Comparison of ENCODE assay signal across 18 cellular contexts in genomic region chr7:43460733-43461348, GRCh38.
"Had no signal": no experiment of that assay in that cellular context is flagged by ENCODE, and none has a peak within 500 bp of the region (broad histone marks: within the 10 kb centered on the region; RNA-seq: fewer than 3 reads in every experiment).

No MANE protein-coding gene starts in this region.

- H3K27me3 ChIP-seq: brain microvascular endothelial cell, esophagus muscularis mucosa, ovary, suprapubic skin had no signal

- H3K36me3 ChIP-seq: brain microvascular endothelial cell, esophagus muscularis mucosa, lower lobe of right lung, ovary, suprapubic skin had no signal

- H3K27ac ChIP-seq: brain microvascular endothelial cell, esophagus muscularis mucosa, lower lobe of right lung, ovary, suprapubic skin had no signal

- FAIRE-seq: TTC549 had no signal

- DNase-seq: activated CD4-positive, alpha-beta T cell treated with anti-CD3 and anti-CD28 coated beads, Interleukin-2, amount 50 U/mL, for 1 hour; activated CD8-positive, alpha-beta memory T cell treated with anti-CD3 and anti-CD28 coated beads for 24 hours; activated naive CD8-positive, alpha-beta T cell treated with anti-CD3 and anti-CD28 coated beads, Interleukin-2, amount 10 ng/mL, durations not matched to agents 7 days and 5 days; brain microvascular endothelial cell; cortex of kidney; effector CD4-positive, alpha-beta T cell; hippocampal formation; lower lobe of right lung; ovary; stimulated activated CD4-positive, alpha-beta T cell treated with anti-CD3 and anti-CD28 coated beads, Interleukin-15, amount 100 ng/mL, for 24 hours; stimulated activated CD4-positive, alpha-beta T cell treated with anti-CD3 and anti-CD28 coated beads, Interleukin-4, amount 100 ng/mL, for 1 hour; stimulated activated naive CD4-positive, alpha-beta T cell treated with Interleukin-2 at 50 U/mL for 16 hours; T-helper 2 cell; trophoblast cell had no signal

- H3K4me1 ChIP-seq: lower lobe of right lung had no signal

- ATAC-seq: lower lobe of right lung had no signal

- H3K9me3 ChIP-seq: esophagus muscularis mucosa, lower lobe of right lung, ovary, suprapubic skin had no signal

- H3K4me3 ChIP-seq: esophagus muscularis mucosa, lower lobe of right lung, ovary, skin epidermis, suprapubic skin had no signal
